In the genomic region with DNA sequence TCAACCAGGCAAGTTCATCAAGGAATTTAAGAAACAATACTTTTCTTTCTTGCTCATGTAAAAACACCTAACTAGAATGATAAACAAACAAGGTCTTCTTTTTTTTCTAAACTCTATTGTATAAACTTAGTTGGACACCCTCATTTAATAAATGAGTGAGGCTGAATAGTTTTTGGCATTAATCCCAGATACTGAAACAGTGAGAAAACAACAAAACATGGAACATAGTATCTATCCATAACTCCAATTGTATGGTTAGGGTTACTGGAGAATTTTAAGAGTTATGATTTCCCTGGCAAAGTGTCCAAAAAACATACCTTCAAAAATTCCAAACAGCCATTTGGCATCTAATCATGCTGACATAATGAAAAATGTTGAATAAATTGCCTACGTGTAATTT, we compare ENCODE assay signal across 26 cellular contexts.
"Had no signal": no experiment of that assay in that cellular context is flagged by ENCODE, and none has a peak within 500 bp of the region (broad histone marks: within the 10 kb centered on the region; RNA-seq: fewer than 3 reads in every experiment).

No MANE protein-coding gene starts in this region.

- H3K27ac Mint-ChIP-seq: activated CD8-positive, alpha-beta memory T cell treated with anti-CD3 and anti-CD28 coated beads, Interleukin-2, amount 10 ng/mL, durations not matched to agents 7 days and 5 days; activated naive CD8-positive, alpha-beta T cell; activated T-cell treated with anti-CD3 and anti-CD28 coated beads, Interleukin-2, amount 50 U/mL, for 24 hours; T-helper 17 cell; WTC11 had no signal

- ATAC-seq: activated CD8-positive, alpha-beta memory T cell treated with anti-CD3 and anti-CD28 coated beads, Interleukin-2, amount 10 ng/mL, durations not matched to agents 7 days and 5 days; PC-3; T-helper 17 cell; WTC11 had no signal

- H3K27me3 Mint-ChIP-seq: activated CD8-positive, alpha-beta memory T cell treated with anti-CD3 and anti-CD28 coated beads, Interleukin-2, amount 10 ng/mL, durations not matched to agents 7 days and 5 days; activated naive CD8-positive, alpha-beta T cell; activated T-cell treated with anti-CD3 and anti-CD28 coated beads, Interleukin-2, amount 50 U/mL, for 24 hours; T-helper 17 cell had no signal

- DNase-seq: activated CD4-positive, alpha-beta T cell treated with anti-CD3 and anti-CD28 coated beads for 48 hours; activated CD4-positive, alpha-beta T cell treated with anti-CD3 and anti-CD28 coated beads, Interleukin-2, amount 50 U/mL, for 48 hours; activated CD4-positive, CD25-positive, alpha-beta regulatory T cell treated with anti-CD3 and anti-CD28 coated beads, Interleukin-2, amount 50 U/mL, for 72 hours; activated CD8-positive, alpha-beta memory T cell treated with anti-CD3 and anti-CD28 coated beads, Interleukin-2, amount 10 ng/mL, durations not matched to agents 7 days and 5 days; activated effector memory CD4-positive, alpha-beta T cell treated with anti-CD3 and anti-CD28 coated beads, Interleukin-2, amount 50 U/mL, for 16 hours; activated naive CD4-positive, alpha-beta T cell treated with Interleukin-2 at 50 U/mL for 16 hours; activated T-cell treated with anti-CD3 and anti-CD28 coated beads, Interleukin-2, amount 50 U/mL, for 24 hours; cerebellar nuclear complex; KG1; NCI-H1092; NCI-H1417 treated with DMSO at 0.1 percent for 48 hours; NCI-H1694; NCI-H2029; NCI-H2107; NCI-H2171 treated with DMSO at 0.1 percent for 48 hours; NCI-H345; NCI-H510A; NCI-H526 treated with DMSO at 0.1 percent for 48 hours; NCI-H82; PC-3; SHP77 treated with DMSO at 0.1 percent for 48 hours; T-helper 17 cell; T-helper 9 cell had no signal

- FAIRE-seq: RCC 7860 had no signal

- H3K4me3 Mint-ChIP-seq: activated CD8-positive, alpha-beta memory T cell treated with anti-CD3 and anti-CD28 coated beads, Interleukin-2, amount 10 ng/mL, durations not matched to agents 7 days and 5 days; activated naive CD8-positive, alpha-beta T cell; activated T-cell treated with anti-CD3 and anti-CD28 coated beads, Interleukin-2, amount 50 U/mL, for 24 hours; T-helper 17 cell; WTC11 had no signal

- H3K9me3 Mint-ChIP-seq: activated T-cell treated with anti-CD3 and anti-CD28 coated beads, Interleukin-2, amount 50 U/mL, for 24 hours; WTC11 had no signal

- H3K36me3 Mint-ChIP-seq: activated naive CD8-positive, alpha-beta T cell; WTC11 had no signal
